ENCODE assay signal across 13 cellular contexts in the genomic region with DNA sequence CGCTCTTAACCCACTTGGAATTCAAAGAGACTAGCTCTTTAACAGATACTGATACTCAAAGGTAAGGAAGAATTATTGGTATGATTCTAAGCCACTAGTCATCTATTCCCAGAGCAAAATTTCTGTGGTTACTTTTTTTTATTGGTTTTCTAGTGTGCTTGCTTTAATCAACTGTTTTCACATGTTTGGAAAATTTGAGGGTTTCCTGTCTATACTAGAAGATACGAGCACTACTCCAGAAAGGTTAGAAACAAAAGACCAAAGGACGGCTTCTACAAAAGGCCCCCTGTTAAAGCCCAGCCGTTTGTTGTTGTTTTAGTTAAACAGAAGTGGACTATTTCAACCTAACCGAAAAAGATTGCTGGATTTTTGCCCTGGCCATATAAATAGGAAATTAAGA. TPM values are rescaled to one million over a fixed set of nuclear protein-coding genes. Genes with fewer than 3 reads are reported as not detected.
A peak's percentile ranks its signal among the peaks of the same experiment; 100 is the strongest.
DNase-seq lines count a peak whose midpoint lies in the region; ATAC-seq and TF ChIP-seq lines count a peak whose summit lies in the region.
"Had no signal": no experiment of that assay in that cellular context is flagged by ENCODE, and none has a peak within 500 bp of the region (broad histone marks: within the 10 kb centered on the region; RNA-seq: fewer than 3 reads in every experiment).

No MANE protein-coding gene starts in this region.

- peaks cover 0 to 6% (median 0%) of the 10 kb centered on the region in 11 donors for H3K9me3 Mint-ChIP-seq in naive thymus-derived CD4-positive, alpha-beta T cell

- in situ Hi-C loops in GM23248 (cut with MboI), result no loop called here

- ATAC-seq in naive thymus-derived CD4-positive, alpha-beta T cell, result no peak
- ATAC-seq in HG03045 (IDR thresholded peaks at IDR 0.05; ENCODE audit: unreplicated experiment) (no peak), GM19351 (IDR thresholded peaks at IDR 0.05; ENCODE audit: unreplicated experiment) (no peak)
- ATAC-seq: activated CD8-positive, alpha-beta T cell treated with anti-CD3 and anti-CD28 coated beads for 36 hours; lower lobe of right lung had no signal

- no peaks in the 10 kb centered on the region for H3K9me2 ChIP-seq in GM23248 (ENCODE audit: insufficient read depth)

- H3K27me3 Mint-ChIP-seq in naive thymus-derived CD4-positive, alpha-beta T cell, result no peaks in the 10 kb centered on the region
- H3K27me3 Mint-ChIP-seq: activated CD8-positive, alpha-beta T cell treated with anti-CD3 and anti-CD28 coated beads for 36 hours had no signal

- H3K4me2 ChIP-seq in GM23248 (ENCODE audit: unreplicated experiment), result peak overlapping the region; percentile 63

- H4K20me1 ChIP-seq in GM23248 (ENCODE audit: insufficient read depth), result no peaks in the 10 kb centered on the region

- H3K27ac ChIP-seq in GM23248 (peak overlapping the region; percentile 36), breast epithelium (peak overlapping the region; percentile 41 to 50)
- no peak overlapping the region for H3K27ac ChIP-seq in naive thymus-derived CD4-positive, alpha-beta T cell (ENCODE audit: low read depth, low read length)
- H3K27ac ChIP-seq: lower lobe of right lung had no signal

- H3K79me2 ChIP-seq in GM23248 (ENCODE audit: insufficient read depth), result peaks cover 34% of the 10 kb centered on the region

- no peaks in the 10 kb centered on the region for H3K36me3 ChIP-seq in GM23248 (ENCODE audit: low read depth)
- H3K36me3 ChIP-seq in breast epithelium, result no peaks in the 10 kb centered on the region
- no peaks in the 10 kb centered on the region for H3K36me3 ChIP-seq in naive thymus-derived CD4-positive, alpha-beta T cell (ENCODE audit: control insufficient read depth in 2 of 3, insufficient read depth in 3 of 3, low read length in 3 of 3)
- H3K36me3 ChIP-seq: lower lobe of right lung had no signal

- peak overlapping the region in 7 of 10 donors; percentile 34 to 79 (median 51) for H3K4me3 Mint-ChIP-seq in naive thymus-derived CD4-positive, alpha-beta T cell
- H3K4me3 Mint-ChIP-seq: activated CD8-positive, alpha-beta T cell treated with anti-CD3 and anti-CD28 coated beads for 36 hours had no signal

- TF ChIP-seq POLR2A in breast epithelium (IDR thresholded peaks at IDR 0.05), result no peak

- peak overlapping the region; percentile 3; the same call in 1 of the 2 replicates for H3K9ac ChIP-seq in GM23248

- peaks cover 22% of the 10 kb centered on the region for H3K4me1 ChIP-seq in GM23248 (ENCODE audit: insufficient read depth)
- no peaks in the 10 kb centered on the region for H3K4me1 ChIP-seq in breast epithelium
- H3K4me1 ChIP-seq in naive thymus-derived CD4-positive, alpha-beta T cell (ENCODE audit: control insufficient read depth in 2 of 2, insufficient read depth in 2 of 2, low read length in 2 of 2), result peaks cover 10 to 29% of the 10 kb centered on the region in 2 donors

- TF ChIP-seq CTCF in AG10803 (conservative IDR thresholded peaks at IDR 0.05; ENCODE audit: low read length) (no peak), breast epithelium (IDR thresholded peaks at IDR 0.05) (no peak)

- H3F3A ChIP-seq in GM23248 (ENCODE audit: insufficient read depth), result peaks cover 39% of the 10 kb centered on the region

- WGBS in GM23248 (ENCODE audit: low coverage in 1 of 2, low lambda C conversion rate in 2 of 2, missing lambda C conversion rate in 2 of 2), 2 experiments, result 29 to 31% methylated on average over 5 of the region's 5 CpGs

- DNase-seq in AG10803 (ENCODE audit: low read depth), result peak; percentile 55
- peak; percentile 30 for DNase-seq in GM23248
- DNase-seq in breast epithelium (ENCODE audit: low spot score in 2 of 2), result no peak
- no peak for DNase-seq in naive thymus-derived CD4-positive, alpha-beta T cell
- DNase-seq in KG1 (lab: John Stamatoyannopoulos, UW), result no peak
- DNase-seq in NCI-H774 (lab: John Stamatoyannopoulos, UW), result no peak
- DNase-seq: activated CD8-positive, alpha-beta T cell treated with anti-CD3 and anti-CD28 coated beads for 36 hours; amniotic stem cell; lower lobe of right lung; NCI-H69; stimulated activated CD8-positive, alpha-beta memory T cell treated with anti-CD3 and anti-CD28 coated beads, Interleukin-4, amount 100 ng/mL, for 48 hours had no signal

- POLR2A ChIA-PET in naive thymus-derived CD4-positive, alpha-beta T cell (lab: Charles Lee), result interaction anchor here (0.8 to 1.5 kb wide), 2 partner anchors 61 to 221 kb away, joined by 4 read pairs; no protein-coding TSS in a partner anchor

- CTCF ChIA-PET in naive thymus-derived CD4-positive, alpha-beta T cell (lab: Charles Lee), result interaction anchor here (0.8 kb wide), 1 partner anchor 9 kb away, joined by 3 read pairs; no protein-coding TSS in a partner anchor

- H2AFZ ChIP-seq in GM23248, result 0 out of 2 replicates have a peak overlapping the region, but pooled peaks have one; percentile 14

- intact Hi-C loops in breast epithelium (cut with DNase I; ENCODE audit: low total_unique reads), result no loop called here
- intact Hi-C loops in naive thymus-derived CD4-positive, alpha-beta T cell (cut with micrococcal nuclease), result loop anchor here in 1 of 2 donors (2.0 kb wide), 1 partner anchor 17 kb away; no protein-coding TSS in a partner anchor

- no peak overlapping the region for H3K4me3 ChIP-seq in AG10803 (ENCODE audit: low read length)
- peak overlapping the region; percentile 13 for H3K4me3 ChIP-seq in GM23248
- H3K4me3 ChIP-seq in breast epithelium, result no peak overlapping the region
- H3K4me3 ChIP-seq in naive thymus-derived CD4-positive, alpha-beta T cell (ENCODE audit: low read length), result no peak overlapping the region
- H3K4me3 ChIP-seq: lower lobe of right lung had no signal

- no peaks in the 10 kb centered on the region for H3K27me3 ChIP-seq in GM23248 (replicated peaks; ENCODE audit: insufficient read depth)
- no peaks in the 10 kb centered on the region for H3K27me3 ChIP-seq in breast epithelium
- no peaks in the 10 kb centered on the region for H3K27me3 ChIP-seq in naive thymus-derived CD4-positive, alpha-beta T cell (ENCODE audit: control insufficient read depth in 2 of 2, insufficient read depth in 2 of 2, low read length in 2 of 2)

- H3K9me3 ChIP-seq in GM23248 (ENCODE audit: low read depth), result no peaks in the 10 kb centered on the region
- H3K9me3 ChIP-seq in breast epithelium, result no peaks in the 10 kb centered on the region
- H3K9me3 ChIP-seq in naive thymus-derived CD4-positive, alpha-beta T cell (ENCODE audit: control insufficient read depth in 2 of 3, low read length in 3 of 3), result no peaks in the 10 kb centered on the region
- H3K9me3 ChIP-seq: lower lobe of right lung had no signal

- peaks cover 21 to 61% (median 52%) of the 10 kb centered on the region in 7 donors for H3K4me1 Mint-ChIP-seq in naive thymus-derived CD4-positive, alpha-beta T cell

- H3K27ac Mint-ChIP-seq in naive thymus-derived CD4-positive, alpha-beta T cell, result peak overlapping the region in 8 of 9 donors; percentile 13 to 91 (median 56)
- H3K27ac Mint-ChIP-seq: activated CD8-positive, alpha-beta T cell treated with anti-CD3 and anti-CD28 coated beads for 36 hours had no signal

- peaks cover 0 to 38% (median 5%) of the 10 kb centered on the region in 5 donors for H3K36me3 Mint-ChIP-seq in naive thymus-derived CD4-positive, alpha-beta T cell

RNA-seq across cellular contexts. Expression of a gene that starts 18.5 kb away (rescaled TPM):
- 2.8 and 8.1 TPM in 2 replicates for total RNA-seq in GM23248 (2014; rRNA removed; shearing (Covaris generic))
- polyA plus RNA-seq in GM23248 (2016; fragmentation: Nextera tagmentation; extraction: Ambion mirVana), result 3.8 and 6.6 TPM in 2 replicates
- total RNA-seq in breast epithelium, result 10 to 100 TPM; 23.7 to 44.2 (median 40.5) TPM
- total RNA-seq in naive thymus-derived CD4-positive, alpha-beta T cell, result 10 to 100 TPM; 24.1 to 60.4 (median 32.8) TPM
- polyA plus RNA-seq in naive thymus-derived CD4-positive, alpha-beta T cell, result 10 to 100 TPM; 51.0 to 59.8 TPM

Comparison
In these comparisons a context has a peak if more than half of its experiments do, and no peak if none do; other contexts are left out.
1. DNase-seq: peak in AG10803 (single experiment) and GM23248 (single experiment); none in breast epithelium (0 of 2), naive thymus-derived CD4-positive, alpha-beta T cell (0 of 9), KG1 (single experiment) and NCI-H774 (single experiment).